ENCODE assay signal across 1 cellular context in the genomic region with DNA sequence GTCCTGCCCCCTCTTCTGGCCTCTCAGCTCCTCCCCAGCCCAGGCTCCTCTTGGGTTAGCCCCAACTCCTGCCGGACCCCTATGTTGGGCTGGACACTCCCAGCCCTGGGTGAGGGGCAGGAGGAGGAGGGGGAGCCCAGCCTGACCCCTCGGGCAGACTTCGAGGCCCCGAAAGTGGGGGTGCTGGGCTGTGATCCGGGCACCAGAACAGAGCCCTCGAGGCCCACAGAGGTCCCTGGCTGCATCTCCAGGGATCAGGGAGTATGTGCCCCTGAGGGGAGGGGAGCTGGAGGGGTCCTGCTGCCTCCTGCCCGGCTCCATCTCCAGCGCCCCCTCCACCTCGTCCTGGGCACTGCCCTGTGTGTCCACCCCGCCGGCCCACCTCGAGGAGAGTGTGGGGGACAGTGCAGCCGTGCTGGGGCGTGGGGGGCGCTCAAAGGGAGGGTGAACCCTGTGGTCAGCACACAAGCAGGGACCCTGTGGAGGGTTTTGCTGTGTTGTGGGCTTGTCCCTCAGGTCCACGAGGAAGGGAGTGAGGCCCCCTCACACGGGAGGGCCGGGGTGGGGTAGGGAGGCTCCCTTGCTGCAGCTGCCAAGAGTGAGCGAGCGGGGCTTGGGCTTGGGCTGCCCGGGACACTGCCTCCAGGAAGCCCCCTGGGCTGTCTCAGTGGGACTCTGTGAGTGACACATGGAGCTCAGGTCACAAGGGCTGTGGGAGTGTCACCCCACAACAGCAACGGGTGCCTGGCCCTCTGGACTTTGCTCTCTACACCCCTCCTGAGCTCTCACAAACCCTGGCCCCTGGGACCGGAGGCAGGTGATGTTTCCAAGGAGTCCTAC.
TF ChIP-seq lines count a peak whose summit lies in the region.

No MANE protein-coding gene starts in this region.

TF ChIP-seq in IMR-90, 13 proteins besides CTCF, POLR2A, EP300 and RAD21 (continued from another document):
- TF ChIP-seq, protein P1, sequence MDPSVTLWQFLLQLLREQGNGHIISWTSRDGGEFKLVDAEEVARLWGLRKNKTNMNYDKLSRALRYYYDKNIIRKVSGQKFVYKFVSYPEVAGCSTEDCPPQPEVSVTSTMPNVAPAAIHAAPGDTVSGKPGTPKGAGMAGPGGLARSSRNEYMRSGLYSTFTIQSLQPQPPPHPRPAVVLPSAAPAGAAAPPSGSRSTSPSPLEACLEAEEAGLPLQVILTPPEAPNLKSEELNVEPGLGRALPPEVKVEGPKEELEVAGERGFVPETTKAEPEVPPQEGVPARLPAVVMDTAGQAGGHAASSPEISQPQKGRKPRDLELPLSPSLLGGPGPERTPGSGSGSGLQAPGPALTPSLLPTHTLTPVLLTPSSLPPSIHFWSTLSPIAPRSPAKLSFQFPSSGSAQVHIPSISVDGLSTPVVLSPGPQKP (IDR thresholded peaks at IDR 0.05; ENCODE audit: borderline replicate concordance, low read depth, low read length) = no peak
- TF ChIP-seq BHLHE40 (IDR thresholded peaks at IDR 0.05; ENCODE audit: low read depth, low read length) = no peak
- TF ChIP-seq, protein P2, sequence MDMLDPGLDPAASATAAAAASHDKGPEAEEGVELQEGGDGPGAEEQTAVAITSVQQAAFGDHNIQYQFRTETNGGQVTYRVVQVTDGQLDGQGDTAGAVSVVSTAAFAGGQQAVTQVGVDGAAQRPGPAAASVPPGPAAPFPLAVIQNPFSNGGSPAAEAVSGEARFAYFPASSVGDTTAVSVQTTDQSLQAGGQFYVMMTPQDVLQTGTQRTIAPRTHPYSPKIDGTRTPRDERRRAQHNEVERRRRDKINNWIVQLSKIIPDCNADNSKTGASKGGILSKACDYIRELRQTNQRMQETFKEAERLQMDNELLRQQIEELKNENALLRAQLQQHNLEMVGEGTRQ (IDR thresholded peaks at IDR 0.05; ENCODE audit: low read depth, low read length) = no peak
- no peak for TF ChIP-seq CHD1 (IDR thresholded peaks at IDR 0.05; ENCODE audit: low read depth, low read length)
- no peak for TF ChIP-seq CEBPB (IDR thresholded peaks at IDR 0.05; ENCODE audit: low read depth, low read length)
- no peak for TF ChIP-seq RFX5 (IDR thresholded peaks at IDR 0.05; ENCODE audit: low read depth, low read length)
- no peak for TF ChIP-seq MAZ (IDR thresholded peaks at IDR 0.05; ENCODE audit: borderline replicate concordance, low read depth, low read length)
